ENCODE assay signal across 9 cellular contexts in the genomic region with DNA sequence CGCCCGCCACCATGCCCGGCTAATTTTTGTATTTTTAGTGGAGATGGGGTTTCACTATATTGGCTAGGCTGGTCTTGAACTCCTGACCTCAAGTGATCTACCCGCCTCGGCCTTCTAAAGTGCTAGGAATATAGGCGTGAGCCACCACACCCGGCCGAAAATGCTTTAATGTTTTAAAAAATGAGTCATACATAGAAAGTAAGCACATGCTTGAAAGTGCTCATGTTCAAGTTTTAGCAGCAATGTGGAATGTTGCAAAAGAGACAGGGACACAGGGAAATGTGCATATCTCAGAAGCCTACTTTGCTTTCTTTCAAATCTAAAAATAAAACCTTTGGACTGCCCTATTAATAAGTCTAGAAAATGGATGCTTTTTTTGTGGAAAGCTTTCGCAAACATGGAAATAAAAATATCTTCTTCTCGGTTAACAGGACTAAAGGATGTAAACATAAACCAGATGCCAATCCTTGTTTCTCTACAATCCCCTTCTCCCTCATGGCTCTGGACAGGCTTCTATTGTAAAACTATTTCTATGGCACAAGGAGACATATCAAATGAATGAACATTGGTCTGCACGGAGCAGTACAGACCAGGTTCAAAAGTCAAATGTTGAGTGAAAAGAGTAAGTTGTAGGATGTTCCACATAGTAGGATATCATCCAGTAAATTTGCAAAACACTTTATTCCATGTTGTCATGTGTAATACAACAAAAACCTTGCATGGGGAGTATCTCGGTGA. TPM values are rescaled to one million over a fixed set of nuclear protein-coding genes. Genes with fewer than 3 reads are reported as not detected.
DNase-seq lines count a peak whose midpoint lies in the region; ATAC-seq and TF ChIP-seq lines count a peak whose summit lies in the region.
"Had no signal": no experiment of that assay in that cellular context is flagged by ENCODE, and none has a peak within 500 bp of the region (broad histone marks: within the 10 kb centered on the region; RNA-seq: fewer than 3 reads in every experiment).

No MANE protein-coding gene starts in this region.

- peak overlapping the region; percentile 78 for H3K27ac Mint-ChIP-seq in activated naive CD4-positive, alpha-beta T cell treated with anti-CD3 and anti-CD28 coated beads for 36 hours
- peak overlapping the region; percentile 86 for H3K27ac Mint-ChIP-seq in activated naive CD8-positive, alpha-beta T cell treated with anti-CD3 and anti-CD28 coated beads for 36 hours

- H3K9me3 ChIP-seq in transverse colon = no peaks in the 10 kb centered on the region

- DNase-seq in activated naive CD4-positive, alpha-beta T cell treated with anti-CD3 and anti-CD28 coated beads for 36 hours = no peak
- no peak for DNase-seq in activated naive CD4-positive, alpha-beta T cell treated with Interleukin-2 at 50 U/mL for 16 hours
- no peak for DNase-seq in activated naive CD8-positive, alpha-beta T cell treated with anti-CD3 and anti-CD28 coated beads for 36 hours
- DNase-seq in left ventricle myocardium superior (no peak), transverse colon (no peak), HT-29 (ENCODE audit: low spot score) (no peak), ACHN (no peak)
- DNase-seq: DMS53 had no signal

- peaks cover 0 to 18% (median 0%) of the 10 kb centered on the region in 4 donors for H3K4me1 ChIP-seq in transverse colon

- ATAC-seq in left ventricle myocardium superior = peak; percentile 34
- ATAC-seq in GM21526 (IDR thresholded peaks at IDR 0.05; ENCODE audit: low FRiP score, unreplicated experiment) = no peak

- no peak overlapping the region for H3K4me3 Mint-ChIP-seq in activated naive CD4-positive, alpha-beta T cell treated with anti-CD3 and anti-CD28 coated beads for 36 hours
- peak overlapping the region; percentile 42 for H3K4me3 Mint-ChIP-seq in activated naive CD8-positive, alpha-beta T cell treated with anti-CD3 and anti-CD28 coated beads for 36 hours

- in situ Hi-C loops in transverse colon (cut with MboI; ENCODE audit: low pct_ligation_motif_present in 1 of 4, low pct_unique_long_range_greater_than_20kb in 1 of 4, low sequenced_read_pairs in 3 of 4) = no loop called here
- in situ Hi-C loops in ACHN (cut with HindIII; ENCODE audit: low pct_ligation_motif_present, low pct_unique_long_range_greater_than_20kb, low sequenced_read_pairs) = no loop called here

- H3K4me1 Mint-ChIP-seq in activated naive CD4-positive, alpha-beta T cell treated with anti-CD3 and anti-CD28 coated beads for 36 hours (ENCODE audit: low read depth) = peaks cover 40% of the 10 kb centered on the region
- H3K4me1 Mint-ChIP-seq in activated naive CD8-positive, alpha-beta T cell treated with anti-CD3 and anti-CD28 coated beads for 36 hours = peaks cover 25% of the 10 kb centered on the region

- no peaks in the 10 kb centered on the region for H3K27me3 Mint-ChIP-seq in activated naive CD4-positive, alpha-beta T cell treated with anti-CD3 and anti-CD28 coated beads for 36 hours (ENCODE audit: low read depth)
- no peaks in the 10 kb centered on the region for H3K27me3 Mint-ChIP-seq in activated naive CD8-positive, alpha-beta T cell treated with anti-CD3 and anti-CD28 coated beads for 36 hours

- TF ChIP-seq POLR2A in transverse colon (IDR thresholded peaks at IDR 0.05) = no peak

- H3K36me3 Mint-ChIP-seq in activated naive CD4-positive, alpha-beta T cell treated with anti-CD3 and anti-CD28 coated beads for 36 hours (ENCODE audit: low read depth) = peaks cover 16% of the 10 kb centered on the region
- H3K36me3 Mint-ChIP-seq in activated naive CD8-positive, alpha-beta T cell treated with anti-CD3 and anti-CD28 coated beads for 36 hours = peaks cover 39% of the 10 kb centered on the region

- no peaks in the 10 kb centered on the region for H3K9me3 Mint-ChIP-seq in activated naive CD4-positive, alpha-beta T cell treated with anti-CD3 and anti-CD28 coated beads for 36 hours
- peaks cover 4% of the 10 kb centered on the region for H3K9me3 Mint-ChIP-seq in activated naive CD8-positive, alpha-beta T cell treated with anti-CD3 and anti-CD28 coated beads for 36 hours

- no peak overlapping the region for H3K4me3 ChIP-seq in transverse colon

- H3K27ac ChIP-seq in transverse colon = peak overlapping the region; percentile 4 to 47 (median 36)

- H3K36me3 ChIP-seq in transverse colon = no peaks in the 10 kb centered on the region

- intact Hi-C loops in activated naive CD4-positive, alpha-beta T cell treated with anti-CD3 and anti-CD28 coated beads for 36 hours (cut with micrococcal nuclease) = loop anchor here (5.0 kb wide), 1 partner anchor 60 kb away; no protein-coding TSS in a partner anchor
- intact Hi-C loops in left ventricle myocardium superior (cut with micrococcal nuclease) (no loop called here), transverse colon (cut with DNase I; ENCODE audit: low total_unique reads) (no loop called here)

- H3K27me3 ChIP-seq in transverse colon = no peaks in the 10 kb centered on the region

- TF ChIP-seq CTCF in transverse colon (IDR thresholded peaks at IDR 0.05) = no peak

- CTCF ChIA-PET in activated naive CD4-positive, alpha-beta T cell treated with anti-CD3 and anti-CD28 coated beads for 36 hours (lab: Charles Lee) = no interaction called here

- TF ChIP-seq EP300 in transverse colon (IDR thresholded peaks at IDR 0.05; ENCODE audit: low read depth) = no peak

- WGBS in transverse colon (ENCODE audit: low coverage in 1 of 2), 2 donors = 37 to 67% methylated on average over 2 to 12 of the region's 12 CpGs

RNA-seq across cellular contexts. Expression of gene MECP2, which starts 15.0 kb away (rescaled TPM):
- total RNA-seq in activated naive CD4-positive, alpha-beta T cell treated with anti-CD3 and anti-CD28 coated beads for 36 hours = 10 to 100 TPM; 47.1 to 50.2 TPM
- total RNA-seq in activated naive CD8-positive, alpha-beta T cell treated with anti-CD3 and anti-CD28 coated beads for 36 hours = 10 to 100 TPM; 50.9 to 53.1 TPM
- 35.9 TPM for total RNA-seq in left ventricle myocardium superior
- total RNA-seq in transverse colon = 10 to 100 TPM; 22.1 to 53.1 (median 37.8) TPM
- total RNA-seq in HT-29 (2014; rRNA removed; shearing (Covaris generic)) = 41.6 and 52.9 TPM in 2 replicates
